15 cellular contexts compared by ENCODE assay signal in genomic region chr6:45571159-45571558, GRCh38.
"Had no signal": no experiment of that assay in that cellular context is flagged by ENCODE, and none has a peak within 500 bp of the region (broad histone marks: within the 10 kb centered on the region; RNA-seq: fewer than 3 reads in every experiment).

No MANE protein-coding gene starts in this region.

- H3K27me3 ChIP-seq: body of pancreas, hepatocyte, sigmoid colon had no signal

- H3K9me3 Mint-ChIP-seq: mesothelial cell of epicardium; nephron; stimulated activated effector memory CD8-positive, alpha-beta T cell treated with anti-CD3 and anti-CD28 coated beads, Interleukin-12 subunit alpha, Interleukin-12 subunit beta, amount 100 ng/mL, for 72 hours; WTC11 had no signal

- H3K36me3 Mint-ChIP-seq: activated naive CD4-positive, alpha-beta T cell treated with anti-CD3 and anti-CD28 coated beads, Interleukin-2, amount 50 U/mL, for 24 hours; mesothelial cell of epicardium; stimulated activated effector memory CD8-positive, alpha-beta T cell treated with anti-CD3 and anti-CD28 coated beads, Interleukin-12 subunit alpha, Interleukin-12 subunit beta, amount 100 ng/mL, for 72 hours; WTC11 had no signal

- H3K4me3 ChIP-seq: body of pancreas, hepatocyte, sigmoid colon had no signal

- H3K9me3 ChIP-seq: body of pancreas, sigmoid colon had no signal

- H3K27ac Mint-ChIP-seq: activated naive CD4-positive, alpha-beta T cell treated with anti-CD3 and anti-CD28 coated beads, Interleukin-2, amount 50 U/mL, for 24 hours; mesothelial cell of epicardium; nephron; stimulated activated effector memory CD8-positive, alpha-beta T cell treated with anti-CD3 and anti-CD28 coated beads, Interleukin-12 subunit alpha, Interleukin-12 subunit beta, amount 100 ng/mL, for 72 hours; WTC11 had no signal

- ATAC-seq: body of pancreas; left cardiac atrium; stimulated activated effector memory CD8-positive, alpha-beta T cell treated with anti-CD3 and anti-CD28 coated beads, Interleukin-12 subunit alpha, Interleukin-12 subunit beta, amount 100 ng/mL, for 72 hours; WTC11 had no signal

- H3K27ac ChIP-seq: body of pancreas, hepatocyte, sigmoid colon had no signal

- H3K36me3 ChIP-seq: sigmoid colon had no signal

- H3K4me1 ChIP-seq: body of pancreas, sigmoid colon had no signal

- H3K4me3 Mint-ChIP-seq: activated naive CD4-positive, alpha-beta T cell treated with anti-CD3 and anti-CD28 coated beads, Interleukin-2, amount 50 U/mL, for 24 hours; activated T-cell treated with anti-CD3 and anti-CD28 coated beads, Interleukin-2, amount 50 U/mL, for 4 hours; mesothelial cell of epicardium; nephron; stimulated activated effector memory CD8-positive, alpha-beta T cell treated with anti-CD3 and anti-CD28 coated beads, Interleukin-12 subunit alpha, Interleukin-12 subunit beta, amount 100 ng/mL, for 72 hours; WTC11 had no signal

- DNase-seq: activated CD4-positive, alpha-beta T cell treated with anti-CD3 and anti-CD28 coated beads for 4 hours; activated gamma-delta T cell; activated T-cell treated with anti-CD3 and anti-CD28 coated beads, Interleukin-2, amount 50 U/mL, for 4 hours; body of pancreas; foreskin fibroblast; left cardiac atrium; sigmoid colon; stimulated activated CD4-positive, alpha-beta T cell treated with anti-CD3 and anti-CD28 coated beads, Interleukin-4, amount 100 ng/mL, for 24 hours; SW 1271 had no signal

- H3K27me3 Mint-ChIP-seq: activated naive CD4-positive, alpha-beta T cell treated with anti-CD3 and anti-CD28 coated beads, Interleukin-2, amount 50 U/mL, for 24 hours had no signal
